Comparison of ENCODE assay signal across 16 cellular contexts in genomic region chr9:137461316-137461662, GRCh38. TPM values are rescaled to one million over a fixed set of nuclear protein-coding genes. Genes with fewer than 3 reads are reported as not detected.
DNase-seq lines count a peak whose midpoint lies in the region; ATAC-seq, FAIRE-seq and TF ChIP-seq lines count a peak whose summit lies in the region.
"Had no signal": no experiment of that assay in that cellular context is flagged by ENCODE, and none has a peak within 500 bp of the region (broad histone marks: within the 10 kb centered on the region; RNA-seq: fewer than 3 reads in every experiment).

No MANE protein-coding gene starts in this region.

- in situ Hi-C loops in HepG2 (cut with HindIII; ENCODE audit: extremely low pct_ligation_motif_present, low pct_unique_long_range_greater_than_20kb): no loop called here

- no peak for FAIRE-seq in HepG2 (lab: Jason Lieb, UNC)
- FAIRE-seq: keratinocyte had no signal

- H4K20me1 ChIP-seq in HepG2 (ENCODE audit: insufficient read depth, low read length): peaks cover 11% of the 10 kb centered on the region; the same call in 1 of the 2 replicates

- no peak for TF ChIP-seq POLR2A in right lobe of liver (IDR thresholded peaks at IDR 0.05)
- no peak for TF ChIP-seq POLR2A in HepG2 (IDR thresholded peaks at IDR 0.05; ENCODE audit: insufficient read depth in 1 of 2, low read depth in 2 of 2, low read length in 2 of 2)

- no peak for TF ChIP-seq CTCF in right lobe of liver (IDR thresholded peaks at IDR 0.05)
- TF ChIP-seq CTCF in HepG2 (CRISPR knock-in tag; IDR thresholded peaks at IDR 0.05): no peak

- no peaks in the 10 kb centered on the region for H3K9me3 ChIP-seq in right lobe of liver
- H3K9me3 ChIP-seq in HepG2 (ENCODE audit: low read length): no peaks in the 10 kb centered on the region
- H3K9me3 ChIP-seq in T-helper 17 cell (ENCODE audit: control insufficient read depth, low read length, poor library complexity, severe bottlenecking): no peaks in the 10 kb centered on the region

- no peaks in the 10 kb centered on the region for H3K9me3 Mint-ChIP-seq in immature natural killer cell
- no peaks in the 10 kb centered on the region for H3K9me3 Mint-ChIP-seq in activated CD4-positive, alpha-beta memory T cell treated with anti-CD3 and anti-CD28 coated beads, Interleukin-2, amount 10 ng/mL, durations not matched to agents 7 days and 5 days
- H3K9me3 Mint-ChIP-seq: brain, mesothelial cell of epicardium had no signal

- BruUV-seq in HepG2 (replicated peaks; lab: Mats Ljungman, UMichigan): no TSS peak

- H3K27me3 ChIP-seq in right lobe of liver: no peaks in the 10 kb centered on the region
- no peaks in the 10 kb centered on the region; a peak in 1 of 5 replicates for H3K27me3 ChIP-seq in HepG2 (ENCODE audit: control insufficient read depth in 1 of 2, insufficient read depth in 2 of 2, low read length in 2 of 2)

- H3K4me1 ChIP-seq in right lobe of liver (peaks cover 0 to 15% (median 0%) of the 10 kb centered on the region in 4 donors), HepG2 (ENCODE audit: insufficient read depth, low read length) (peaks cover 81% of the 10 kb centered on the region)

- DNase-seq in right lobe of liver: peak in 2 of 3 donors; percentile 22 to 49
- no peak for DNase-seq in HepG2 (ENCODE audit: low spot score)
- no peak for DNase-seq in T-helper 17 cell
- no peak for DNase-seq in immature natural killer cell
- no peak for DNase-seq in activated CD4-positive, alpha-beta memory T cell treated with anti-CD3 and anti-CD28 coated beads, Interleukin-2, amount 10 ng/mL, durations not matched to agents 7 days and 5 days
- no peak for DNase-seq in HUDEP-2 (lab: John Stamatoyannopoulos, UW; ENCODE audit: unreplicated experiment in 76 of 76)
- no peak for DNase-seq in NCI-H446 treated with DMSO at 0.1 percent for 48 hours (lab: John Stamatoyannopoulos, UW)
- DNase-seq: NCI-H1417 treated with DMSO at 0.1 percent for 48 hours, NCI-H345, occipital lobe, T1000 had no signal

- no peak overlapping the region for H2AFZ ChIP-seq in HepG2 (ENCODE audit: low read length)

- TF ChIP-seq EP300 in HepG2 (IDR thresholded peaks at IDR 0.05; ENCODE audit: low read depth in 2 of 2, low read length in 2 of 2): no peak
- TF ChIP-seq EP300 in HepG2 (CRISPR knock-in tag; IDR thresholded peaks at IDR 0.05; ENCODE audit: borderline replicate concordance): no peak

- H3K4me3 ChIP-seq in right lobe of liver: no peak overlapping the region
- H3K4me3 ChIP-seq in HepG2 (replicated peaks in 1 of 3; ENCODE audit: insufficient read depth in 1 of 3, low read depth in 2 of 3, low read length in 3 of 3): no peak overlapping the region

- H3K9ac ChIP-seq in HepG2 (ENCODE audit: insufficient read depth, low read depth, low read length): no peak overlapping the region

- H3K27ac ChIP-seq in right lobe of liver (no peak overlapping the region), HepG2 (ENCODE audit: extremely low read length, insufficient read depth, low read length) (no peak overlapping the region)

- H3K4me3 Mint-ChIP-seq in T-helper 17 cell (peak overlapping the region; percentile 75), immature natural killer cell (peak overlapping the region; percentile 32 to 74 (median 64))
- no peak overlapping the region for H3K4me3 Mint-ChIP-seq in activated CD4-positive, alpha-beta memory T cell treated with anti-CD3 and anti-CD28 coated beads, Interleukin-2, amount 10 ng/mL, durations not matched to agents 7 days and 5 days
- H3K4me3 Mint-ChIP-seq: brain, mesothelial cell of epicardium had no signal

- H3K27ac Mint-ChIP-seq in T-helper 17 cell (no peak overlapping the region), immature natural killer cell (peak overlapping the region in 5 of 6 donors; percentile 62 to 96 (median 73))
- H3K27ac Mint-ChIP-seq in activated CD4-positive, alpha-beta memory T cell treated with anti-CD3 and anti-CD28 coated beads, Interleukin-2, amount 10 ng/mL, durations not matched to agents 7 days and 5 days: no peak overlapping the region
- H3K27ac Mint-ChIP-seq: mesothelial cell of epicardium had no signal

- POLR2A ChIA-PET in HepG2 (lab: Yijun Ruan, JAX): no interaction called here
- POLR2A ChIA-PET in activated CD4-positive, alpha-beta memory T cell treated with anti-CD3 and anti-CD28 coated beads, Interleukin-2, amount 10 ng/mL, durations not matched to agents 7 days and 5 days (lab: Charles Lee): interaction anchor here (1.0 to 1.8 kb wide), 3 partner anchors 91 to 220 kb away, joined by 3 to 4 read pairs (median 3); partner anchors contain the start of genes MRPL41, NELFB and TUBB4B

- WGBS in right lobe of liver (ENCODE audit: insufficient coverage, low coverage, low lambda C conversion rate, missing lambda C conversion rate): no CpG with 5 or more reads among the region's 21 CpGs
- WGBS in HepG2 (ENCODE audit: low lambda C conversion rate): 96% methylated on average over 14 of the region's 21 CpGs

- H3K36me3 ChIP-seq in right lobe of liver (no peaks in the 10 kb centered on the region), HepG2 (replicated peaks in 1 of 2; ENCODE audit: control insufficient read depth in 1 of 2, insufficient read depth in 2 of 2, low read length in 2 of 2) (peaks cover 2 to 11% of the 10 kb centered on the region in 2 experiments; a peak in 3 of 5 replicates)

- ATAC-seq in right lobe of liver (no peak), HepG2 (no peak), T-helper 17 cell (no peak), HG02884 (IDR thresholded peaks at IDR 0.05; ENCODE audit: unreplicated experiment) (no peak)

- peaks cover 26% of the 10 kb centered on the region for H3K79me2 ChIP-seq in HepG2 (ENCODE audit: insufficient read depth, low read length)

- no peak for TF ChIP-seq RAD21 in HepG2 (CRISPR knock-in tag; IDR thresholded peaks at IDR 0.05)

- intact Hi-C loops in right lobe of liver (cut with DNase I): no loop called here
- intact Hi-C loops in HepG2 (cut with micrococcal nuclease; ENCODE audit: unreplicated experiment): no loop called here

- H3K4me1 Mint-ChIP-seq in T-helper 17 cell (peaks cover 15% of the 10 kb centered on the region), immature natural killer cell (peaks cover 9 to 33% of the 10 kb centered on the region in 2 donors)
- peaks cover 30% of the 10 kb centered on the region for H3K4me1 Mint-ChIP-seq in activated CD4-positive, alpha-beta memory T cell treated with anti-CD3 and anti-CD28 coated beads, Interleukin-2, amount 10 ng/mL, durations not matched to agents 7 days and 5 days

- H3K36me3 Mint-ChIP-seq in T-helper 17 cell (ENCODE audit: low read depth) (no peaks in the 10 kb centered on the region), immature natural killer cell (no peaks in the 10 kb centered on the region)
- H3K36me3 Mint-ChIP-seq in activated CD4-positive, alpha-beta memory T cell treated with anti-CD3 and anti-CD28 coated beads, Interleukin-2, amount 10 ng/mL, durations not matched to agents 7 days and 5 days (ENCODE audit: low read depth): no peaks in the 10 kb centered on the region
- H3K36me3 Mint-ChIP-seq: mesothelial cell of epicardium had no signal

- H3K4me2 ChIP-seq in HepG2 (ENCODE audit: low read depth, low read length): no peak overlapping the region

- no peaks in the 10 kb centered on the region for H3K27me3 Mint-ChIP-seq in T-helper 17 cell
- H3K27me3 Mint-ChIP-seq in immature natural killer cell (ENCODE audit: low read depth in 3 of 3): peaks cover 5 to 11% (median 7%) of the 10 kb centered on the region in 3 donors
- no peaks in the 10 kb centered on the region for H3K27me3 Mint-ChIP-seq in activated CD4-positive, alpha-beta memory T cell treated with anti-CD3 and anti-CD28 coated beads, Interleukin-2, amount 10 ng/mL, durations not matched to agents 7 days and 5 days

- CTCF ChIA-PET in HepG2 (lab: Yijun Ruan, JAX; ENCODE audit: low intra/inter-chr PET ratio, low total read pairs): no interaction called here
- CTCF ChIA-PET in activated CD4-positive, alpha-beta memory T cell treated with anti-CD3 and anti-CD28 coated beads, Interleukin-2, amount 10 ng/mL, durations not matched to agents 7 days and 5 days (lab: Charles Lee): no interaction called here

RNA-seq across cellular contexts. Expression of gene NSMF, which starts 2.2 kb away (rescaled TPM):
- total RNA-seq in right lobe of liver (10 to 100 TPM; 15.6 to 55.4 (median 20.1) TPM), HepG2 (2016; rRNA removed; fragmentation: Illumina TruSeq; extraction: Trizol) (38.3 and 44.3 TPM in 2 replicates), T-helper 17 cell (10 to 100 TPM; 41.5 to 54.2 TPM)
- 35.6 and 45.0 TPM in 2 replicates for total RNA-seq in HepG2 (2016; cell fraction: cytosol; rRNA removed; fragmentation: Illumina TruSeq; extraction: Trizol; ENCODE audit: low read depth)
- 31.9 and 43.2 TPM in 2 replicates for total RNA-seq in HepG2 (2016; cell fraction: insoluble cytoplasmic fraction; rRNA removed; fragmentation: Illumina TruSeq; extraction: Trizol)
- 88.7 and 95.2 TPM in 2 replicates for total RNA-seq in HepG2 (2016; cell fraction: membrane; rRNA removed; fragmentation: Illumina TruSeq; extraction: Trizol)
- total RNA-seq in HepG2 (2016; cell fraction: nucleus; rRNA removed; fragmentation: Illumina TruSeq; extraction: Trizol): 47.8 and 56.5 TPM in 2 replicates
- polyA plus RNA-seq in HepG2 (2011; rRNA removed) (183 and 271 TPM in 2 replicates), immature natural killer cell (10 to 100 TPM in 1 of 3 donors, 1 to 10 TPM in 2; 9.4 to 14.3 (median 9.6) TPM)
- 147 and 184 TPM in 2 replicates for polyA plus RNA-seq in HepG2 (2011; cell fraction: cytosol; rRNA removed)
- 1,153 and 1,227 TPM in 2 replicates for polyA plus RNA-seq in HepG2 (2011; cell fraction: nucleus; rRNA removed)
- polyA plus RNA-seq in HepG2 (2012): 143 and 184 TPM in 2 replicates
- 80.1 and 97.0 TPM in 2 replicates for polyA plus RNA-seq in HepG2 (2016; cell fraction: cytosol; fragmentation: Illumina TruSeq; extraction: Trizol; ENCODE audit: low read depth)
- 62.3 and 80.0 TPM in 2 replicates for polyA plus RNA-seq in HepG2 (2016; cell fraction: insoluble cytoplasmic fraction; fragmentation: Illumina TruSeq; extraction: Trizol; ENCODE audit: low read depth)
- polyA plus RNA-seq in HepG2 (2016; cell fraction: membrane; fragmentation: Illumina TruSeq; extraction: Trizol; ENCODE audit: low read depth): 159 and 160 TPM in 2 replicates
- 179 and 193 TPM in 2 replicates for polyA plus RNA-seq in HepG2 (2016; cell fraction: nucleus; fragmentation: Illumina TruSeq; extraction: Trizol; ENCODE audit: insufficient read depth, low read depth)
- polyA minus RNA-seq in HepG2 (2011; rRNA and poly(A)+ RNA removed; ENCODE audit: low replicate concordance): 64.9 and 155 TPM in 2 replicates
- polyA minus RNA-seq in HepG2 (2011; cell fraction: cytosol; rRNA and poly(A)+ RNA removed): 76.5 and 105 TPM in 2 replicates
- 147 and 159 TPM in 2 replicates for polyA minus RNA-seq in HepG2 (2011; cell fraction: nucleus; rRNA and poly(A)+ RNA removed)
- total RNA-seq in activated CD4-positive, alpha-beta memory T cell treated with anti-CD3 and anti-CD28 coated beads, Interleukin-2, amount 10 ng/mL, durations not matched to agents 7 days and 5 days: 10 to 100 TPM; 29.0 to 31.9 TPM

RNA-seq across cellular contexts. Expression of gene ENTPD8, which starts 20.1 kb away (rescaled TPM):
- total RNA-seq in right lobe of liver: 10 to 100 TPM in 2 of 6 experiments, 1 to 10 TPM in 4; 3.3 to 11.5 (median 7.5) TPM
- total RNA-seq in HepG2 (2016; rRNA removed; fragmentation: Illumina TruSeq; extraction: Trizol): 0.21 and 0.44 TPM in 2 replicates
- 0.09 and 0.20 TPM in 2 replicates for total RNA-seq in HepG2 (2016; cell fraction: cytosol; rRNA removed; fragmentation: Illumina TruSeq; extraction: Trizol; ENCODE audit: low read depth)
- total RNA-seq in HepG2 (2016; cell fraction: insoluble cytoplasmic fraction; rRNA removed; fragmentation: Illumina TruSeq; extraction: Trizol): 0.33 and 0.43 TPM in 2 replicates
- total RNA-seq in HepG2 (2016; cell fraction: membrane; rRNA removed; fragmentation: Illumina TruSeq; extraction: Trizol): 0.21 and 0.37 TPM in 2 replicates
- total RNA-seq in HepG2 (2016; cell fraction: nucleus; rRNA removed; fragmentation: Illumina TruSeq; extraction: Trizol): 0.28 and 0.34 TPM in 2 replicates
- polyA plus RNA-seq in HepG2 (2011; rRNA removed): 0.26 and 0.38 TPM in 2 replicates
- polyA plus RNA-seq in HepG2 (2011; cell fraction: cytosol; rRNA removed): 0.21 and 0.30 TPM in 2 replicates
- polyA plus RNA-seq in HepG2 (2011; cell fraction: nucleus; rRNA removed): 3.0 and 3.2 TPM in 2 replicates
- polyA plus RNA-seq in HepG2 (2012): 0.35 and 0.44 TPM in 2 replicates
- 0.05 and 0.14 TPM in 2 replicates for polyA plus RNA-seq in HepG2 (2016; cell fraction: cytosol; fragmentation: Illumina TruSeq; extraction: Trizol; ENCODE audit: low read depth)
- polyA plus RNA-seq in HepG2 (2016; cell fraction: insoluble cytoplasmic fraction; fragmentation: Illumina TruSeq; extraction: Trizol; ENCODE audit: low read depth): 0.25 TPM in 1 of 2 replicates, not detected in the other
- 0.08 and 0.15 TPM in 2 replicates for polyA plus RNA-seq in HepG2 (2016; cell fraction: membrane; fragmentation: Illumina TruSeq; extraction: Trizol; ENCODE audit: low read depth)
- polyA plus RNA-seq in HepG2 (2016; cell fraction: nucleus; fragmentation: Illumina TruSeq; extraction: Trizol; ENCODE audit: insufficient read depth, low read depth): 0.79 and 0.97 TPM in 2 replicates
- 0.26 TPM in 1 of 2 replicates, not detected in the other for polyA minus RNA-seq in HepG2 (2011; rRNA and poly(A)+ RNA removed; ENCODE audit: low replicate concordance)
- not detected in 2 replicates for polyA minus RNA-seq in HepG2 (2011; cell fraction: cytosol; rRNA and poly(A)+ RNA removed)
- 0.26 and 0.37 TPM in 2 replicates for polyA minus RNA-seq in HepG2 (2011; cell fraction: nucleus; rRNA and poly(A)+ RNA removed)
- not detected for total RNA-seq in T-helper 17 cell
- polyA plus RNA-seq in immature natural killer cell: not detected
- total RNA-seq in activated CD4-positive, alpha-beta memory T cell treated with anti-CD3 and anti-CD28 coated beads, Interleukin-2, amount 10 ng/mL, durations not matched to agents 7 days and 5 days: not detected
- polyA plus RNA-seq: fibroblast of lung, keratinocyte had no signal

RNA-seq across cellular contexts. Expression of gene NOXA1, which starts 38.1 kb away (rescaled TPM):
- 1 to 10 TPM; 4.7 to 8.0 (median 5.7) TPM for total RNA-seq in right lobe of liver
- total RNA-seq in HepG2 (2016; rRNA removed; fragmentation: Illumina TruSeq; extraction: Trizol): 0.63 and 1.2 TPM in 2 replicates
- total RNA-seq in HepG2 (2016; cell fraction: cytosol; rRNA removed; fragmentation: Illumina TruSeq; extraction: Trizol; ENCODE audit: low read depth): 0.81 and 1.1 TPM in 2 replicates
- 0.82 and 1.9 TPM in 2 replicates for total RNA-seq in HepG2 (2016; cell fraction: insoluble cytoplasmic fraction; rRNA removed; fragmentation: Illumina TruSeq; extraction: Trizol)
- 0.46 and 1.00 TPM in 2 replicates for total RNA-seq in HepG2 (2016; cell fraction: membrane; rRNA removed; fragmentation: Illumina TruSeq; extraction: Trizol)
- total RNA-seq in HepG2 (2016; cell fraction: nucleus; rRNA removed; fragmentation: Illumina TruSeq; extraction: Trizol): 1.6 and 2.0 TPM in 2 replicates
- polyA plus RNA-seq in HepG2 (2011; rRNA removed): 0.78 and 2.1 TPM in 2 replicates
- polyA plus RNA-seq in HepG2 (2011; cell fraction: cytosol; rRNA removed): 0.53 and 1.0 TPM in 2 replicates
- polyA plus RNA-seq in HepG2 (2011; cell fraction: nucleus; rRNA removed): 17.1 and 17.5 TPM in 2 replicates
- polyA plus RNA-seq in HepG2 (2012): 0.76 and 1.0 TPM in 2 replicates
- 0.60 and 0.67 TPM in 2 replicates for polyA plus RNA-seq in HepG2 (2016; cell fraction: cytosol; fragmentation: Illumina TruSeq; extraction: Trizol; ENCODE audit: low read depth)
- polyA plus RNA-seq in HepG2 (2016; cell fraction: insoluble cytoplasmic fraction; fragmentation: Illumina TruSeq; extraction: Trizol; ENCODE audit: low read depth): 0.39 and 0.46 TPM in 2 replicates
- 0.44 and 0.56 TPM in 2 replicates for polyA plus RNA-seq in HepG2 (2016; cell fraction: membrane; fragmentation: Illumina TruSeq; extraction: Trizol; ENCODE audit: low read depth)
- 3.7 and 3.8 TPM in 2 replicates for polyA plus RNA-seq in HepG2 (2016; cell fraction: nucleus; fragmentation: Illumina TruSeq; extraction: Trizol; ENCODE audit: insufficient read depth, low read depth)
- 0.44 and 0.61 TPM in 2 replicates for polyA minus RNA-seq in HepG2 (2011; rRNA and poly(A)+ RNA removed; ENCODE audit: low replicate concordance)
- polyA minus RNA-seq in HepG2 (2011; cell fraction: cytosol; rRNA and poly(A)+ RNA removed): 0.44 TPM in 1 of 2 replicates, not detected in the other
- 1.8 and 3.4 TPM in 2 replicates for polyA minus RNA-seq in HepG2 (2011; cell fraction: nucleus; rRNA and poly(A)+ RNA removed)
- total RNA-seq in T-helper 17 cell: 1 to 10 TPM; 3.0 to 3.3 TPM
- polyA plus RNA-seq in immature natural killer cell: 1 to 10 TPM; 1.2 to 2.1 (median 1.4) TPM
- total RNA-seq in activated CD4-positive, alpha-beta memory T cell treated with anti-CD3 and anti-CD28 coated beads, Interleukin-2, amount 10 ng/mL, durations not matched to agents 7 days and 5 days: under 1 TPM; 0.50 to 0.73 TPM

RNA-seq across cellular contexts. Expression of gene EXD3, which starts 38.3 kb away (rescaled TPM):
- total RNA-seq in right lobe of liver: 10 to 100 TPM in 3 of 6 experiments, 1 to 10 TPM in 3; 3.3 to 14.4 (median 10.6) TPM
- total RNA-seq in HepG2 (2016; rRNA removed; fragmentation: Illumina TruSeq; extraction: Trizol): 1.3 and 2.7 TPM in 2 replicates
- total RNA-seq in HepG2 (2016; cell fraction: cytosol; rRNA removed; fragmentation: Illumina TruSeq; extraction: Trizol; ENCODE audit: low read depth): 1.1 and 1.7 TPM in 2 replicates
- total RNA-seq in HepG2 (2016; cell fraction: insoluble cytoplasmic fraction; rRNA removed; fragmentation: Illumina TruSeq; extraction: Trizol): 1.3 and 3.1 TPM in 2 replicates
- 1.6 and 2.4 TPM in 2 replicates for total RNA-seq in HepG2 (2016; cell fraction: membrane; rRNA removed; fragmentation: Illumina TruSeq; extraction: Trizol)
- total RNA-seq in HepG2 (2016; cell fraction: nucleus; rRNA removed; fragmentation: Illumina TruSeq; extraction: Trizol): 3.0 and 3.1 TPM in 2 replicates
- 4.8 and 9.1 TPM in 2 replicates for polyA plus RNA-seq in HepG2 (2011; rRNA removed)
- polyA plus RNA-seq in HepG2 (2011; cell fraction: cytosol; rRNA removed): 1.6 and 3.2 TPM in 2 replicates
- 82.5 and 82.6 TPM in 2 replicates for polyA plus RNA-seq in HepG2 (2011; cell fraction: nucleus; rRNA removed)
- 4.7 and 9.6 TPM in 2 replicates for polyA plus RNA-seq in HepG2 (2012)
- 3.8 and 4.6 TPM in 2 replicates for polyA plus RNA-seq in HepG2 (2016; cell fraction: cytosol; fragmentation: Illumina TruSeq; extraction: Trizol; ENCODE audit: low read depth)
- 2.3 and 2.8 TPM in 2 replicates for polyA plus RNA-seq in HepG2 (2016; cell fraction: insoluble cytoplasmic fraction; fragmentation: Illumina TruSeq; extraction: Trizol; ENCODE audit: low read depth)
- polyA plus RNA-seq in HepG2 (2016; cell fraction: membrane; fragmentation: Illumina TruSeq; extraction: Trizol; ENCODE audit: low read depth): 5.3 and 6.7 TPM in 2 replicates
- polyA plus RNA-seq in HepG2 (2016; cell fraction: nucleus; fragmentation: Illumina TruSeq; extraction: Trizol; ENCODE audit: insufficient read depth, low read depth): 8.9 and 9.7 TPM in 2 replicates
- polyA minus RNA-seq in HepG2 (2011; rRNA and poly(A)+ RNA removed; ENCODE audit: low replicate concordance): 3.4 and 4.2 TPM in 2 replicates
- polyA minus RNA-seq in HepG2 (2011; cell fraction: cytosol; rRNA and poly(A)+ RNA removed): 0.62 and 2.6 TPM in 2 replicates
- 6.6 and 9.0 TPM in 2 replicates for polyA minus RNA-seq in HepG2 (2011; cell fraction: nucleus; rRNA and poly(A)+ RNA removed)
- total RNA-seq in T-helper 17 cell: 10 to 100 TPM; 15.4 to 17.8 TPM
- 1 to 10 TPM; 1.6 to 6.3 (median 4.3) TPM for polyA plus RNA-seq in immature natural killer cell
- total RNA-seq in activated CD4-positive, alpha-beta memory T cell treated with anti-CD3 and anti-CD28 coated beads, Interleukin-2, amount 10 ng/mL, durations not matched to agents 7 days and 5 days: 10 to 100 TPM; 17.9 to 18.1 TPM

Comparison
In these comparisons a context has a peak if more than half of its experiments do, and no peak if none do; other contexts are left out.
1. DNase-seq: peak in right lobe of liver (2 of 3); none in HepG2 (single experiment), T-helper 17 cell (0 of 3), immature natural killer cell (0 of 3), activated CD4-positive, alpha-beta memory T cell treated with anti-CD3 and anti-CD28 coated beads, Interleukin-2, amount 10 ng/mL, durations not matched to agents 7 days and 5 days (single experiment), HUDEP-2 (0 of 76) and NCI-H446 treated with DMSO at 0.1 percent for 48 hours (single experiment).
2. H3K27ac Mint-ChIP-seq: peak in immature natural killer cell (5 of 6); none in T-helper 17 cell (single experiment) and activated CD4-positive, alpha-beta memory T cell treated with anti-CD3 and anti-CD28 coated beads, Interleukin-2, amount 10 ng/mL, durations not matched to agents 7 days and 5 days (single experiment).